ENCODE assay signal across 25 cellular contexts in genomic region chr1:176546825-176547224, GRCh38.
A peak's percentile ranks its signal among the peaks of the same experiment; 100 is the strongest.
DNase-seq lines count a peak whose midpoint lies in the region; ATAC-seq, FAIRE-seq and TF ChIP-seq lines count a peak whose summit lies in the region.
"Had no signal": no experiment of that assay in that cellular context is flagged by ENCODE, and none has a peak within 500 bp of the region (broad histone marks: within the 10 kb centered on the region; RNA-seq: fewer than 3 reads in every experiment).

No MANE protein-coding gene starts in this region.

- peak; percentile 55 for FAIRE-seq in D721Med (lab: Jason Lieb, UNC)
- peak; percentile 11 for FAIRE-seq in TTC549 (lab: Jason Lieb, UNC)
- FAIRE-seq: A204.1, GM12878, GM12892, GM18507 had no signal

- DNase-seq in D721Med (ENCODE audit: insufficient read length, low spot score) (no peak), DMS53 (lab: John Stamatoyannopoulos, UW) (peak; percentile 21), left lobe of liver (ENCODE audit: low spot score) (no peak), T-helper 1 cell (no peak), AG20443 (ENCODE audit: low spot score) (no peak), cortex of kidney (lab: John Stamatoyannopoulos, UW) (no peak)
- no peak for DNase-seq in activated CD8-positive, alpha-beta memory T cell treated with anti-CD3 and anti-CD28 coated beads for 24 hours
- DNase-seq: 8988T; ACHN; AML-193; Caco-2; Calu3; CD4-positive, alpha-beta T cell; CD8-positive, alpha-beta T cell; DMS 273 treated with DMSO at 0.1 percent for 48 hours; DMS153; DMS79; DND-41; EL; GDM1 had no signal

- ATAC-seq in left lobe of liver, result peak; percentile 60
- ATAC-seq: CD8-positive, alpha-beta T cell; GM12878 had no signal

- no peak for TF ChIP-seq CTCF in D721Med (IDR thresholded peaks at IDR 0.05; ENCODE audit: insufficient read depth, missing control alignments)
